ENCODE assay signal across 33 cellular contexts in genomic region chr11:45774786-45775185, GRCh38.
"Had no signal": no experiment of that assay in that cellular context is flagged by ENCODE, and none has a peak within 500 bp of the region (broad histone marks: within the 10 kb centered on the region; RNA-seq: fewer than 3 reads in every experiment).

No MANE protein-coding gene starts in this region.

- H3K9ac ChIP-seq: parathyroid adenoma had no signal

- H3K36me3 ChIP-seq: esophagus squamous epithelium, heart right ventricle, lower lobe of right lung, prostate gland, right atrium auricular region, tibial artery, upper lobe of left lung had no signal

- H3K9me3 Mint-ChIP-seq: effector memory CD8-positive, alpha-beta T cell; immature natural killer cell; mesothelial cell of epicardium; naive B cell; natural killer cell treated with Interleukin-12 subunit alpha and Interleukin-12 subunit beta and Interleukin-15 and Interleukin-18, amount 100 ng/mL, for 72 hours; neural crest cell; stimulated activated naive CD8-positive, alpha-beta T cell treated with anti-CD3 and anti-CD28 coated beads, Interleukin-15, amount 100 ng/mL, for 72 hours had no signal

- H3K4me1 ChIP-seq: parathyroid adenoma, prostate gland, testis had no signal

- H2AFZ ChIP-seq: parathyroid adenoma had no signal

- H3K27ac Mint-ChIP-seq: immature natural killer cell; mesothelial cell of epicardium; naive B cell; natural killer cell treated with Interleukin-12 subunit alpha and Interleukin-12 subunit beta and Interleukin-15 and Interleukin-18, amount 100 ng/mL, for 72 hours; stimulated activated naive CD8-positive, alpha-beta T cell treated with anti-CD3 and anti-CD28 coated beads, Interleukin-15, amount 100 ng/mL, for 72 hours had no signal

- H3K4me3 Mint-ChIP-seq: effector memory CD8-positive, alpha-beta T cell; immature natural killer cell; mesothelial cell of epicardium; naive B cell; natural killer cell treated with Interleukin-12 subunit alpha and Interleukin-12 subunit beta and Interleukin-15 and Interleukin-18, amount 100 ng/mL, for 72 hours; neural crest cell; stimulated activated naive CD8-positive, alpha-beta T cell treated with anti-CD3 and anti-CD28 coated beads, Interleukin-15, amount 100 ng/mL, for 72 hours had no signal

- DNase-seq: effector memory CD8-positive, alpha-beta T cell; erythroblast; esophagus squamous epithelium; foreskin melanocyte; glutamatergic neuron; heart right ventricle; hippocampal formation; immature natural killer cell; islet precursor cell; kidney glomerular epithelial cell; left colon; left ventricle myocardium superior; lower lobe of right lung; mucosa of descending colon; naive B cell; stimulated activated CD4-positive, alpha-beta T cell treated with anti-CD3 and anti-CD28 coated beads, Interleukin-12 subunit alpha, Interleukin-12 subunit beta, amount 100 ng/mL, for 4 hours; stimulated activated CD4-positive, alpha-beta T cell treated with anti-CD3 and anti-CD28 coated beads, Interleukin-1b, Interleukin-23, amount 100 ng/mL, for 48 hours; stimulated activated CD4-positive, alpha-beta T cell treated with anti-CD3 and anti-CD28 coated beads, Interleukin-4, amount 100 ng/mL, for 1 hour; stimulated activated CD8-positive, alpha-beta memory T cell treated with anti-CD3 and anti-CD28 coated beads, Interleukin-4, amount 100 ng/mL, for 48 hours; stimulated activated naive CD4-positive, alpha-beta T cell; stimulated activated naive CD8-positive, alpha-beta T cell treated with anti-CD3 and anti-CD28 coated beads, Interleukin-15, amount 100 ng/mL, for 72 hours; substantia nigra; testis had no signal

- H3K36me3 Mint-ChIP-seq: immature natural killer cell; mesothelial cell of epicardium; naive B cell; natural killer cell treated with Interleukin-12 subunit alpha and Interleukin-12 subunit beta and Interleukin-15 and Interleukin-18, amount 100 ng/mL, for 72 hours had no signal

- H3K27ac ChIP-seq: coronary artery, esophagus squamous epithelium, heart right ventricle, lower lobe of right lung, parathyroid adenoma, prostate gland, right atrium auricular region, testis, tibial artery, upper lobe of left lung had no signal

- H3K4me3 ChIP-seq: coronary artery, esophagus squamous epithelium, heart right ventricle, lower lobe of right lung, mucosa of descending colon, prostate gland, right atrium auricular region, smooth muscle cell, testis, tibial artery, upper lobe of left lung had no signal

- H3K4me2 ChIP-seq: smooth muscle cell had no signal

- H3K27me3 ChIP-seq: right atrium auricular region, testis, upper lobe of left lung had no signal

- H3K9me3 ChIP-seq: esophagus squamous epithelium, heart right ventricle, lower lobe of right lung, mucosa of descending colon, prostate gland, right atrium auricular region, testis, tibial artery, upper lobe of left lung had no signal
